In genomic region chr17:47975189-47975814, GRCh38 we compare ENCODE assay signal across 18 cellular contexts. TPM values are rescaled to one million over a fixed set of nuclear protein-coding genes. Genes with fewer than 3 reads are reported as not detected.
"Had no signal": no experiment of that assay in that cellular context is flagged by ENCODE, and none has a peak within 500 bp of the region (broad histone marks: within the 10 kb centered on the region; RNA-seq: fewer than 3 reads in every experiment).

No MANE protein-coding gene starts in this region.

- H3K36me3 ChIP-seq: uterus had no signal

- H3K27ac Mint-ChIP-seq: activated naive CD4-positive, alpha-beta T cell treated with anti-CD3 and anti-CD28 coated beads, Interleukin-2, amount 50 U/mL, for 24 hours; activated T-helper 2 cell treated with anti-CD3 and anti-CD28 coated beads, Interferon-gamma antibody, Interleukin-2, Interleukin-4, amounts not matched to agents 10 μg/mL and 5 μg/mL and 100 μg/mL, durations not matched to agents 14 hours and 24 hours and 36 hours; dendritic cell treated with granulocyte-macrophage colony-stimulating factor and Interleukin-4, amounts not matched to agents 40 ng/mL and 50 ng/mL, for 4 days; effector memory CD8-positive, alpha-beta T cell; naive B cell; T-helper 2 cell treated with Interferon-gamma antibody and Interleukin-4, amounts not matched to agents 5 μg/mL and 100 μg/mL, for 36 hours had no signal

- H3K27ac ChIP-seq: brain microvascular endothelial cell, neutrophil, skin epidermis, tibial artery, uterus had no signal

- H3K27me3 Mint-ChIP-seq: activated CD4-positive, alpha-beta memory T cell treated with anti-CD3 and anti-CD28 coated beads, Interleukin-2, amount 10 ng/mL, durations not matched to agents 7 days and 5 days; activated naive CD4-positive, alpha-beta T cell treated with anti-CD3 and anti-CD28 coated beads, Interleukin-2, amount 50 U/mL, for 24 hours; dendritic cell treated with granulocyte-macrophage colony-stimulating factor and Interleukin-4, amounts not matched to agents 40 ng/mL and 50 ng/mL, for 4 days; effector memory CD8-positive, alpha-beta T cell; naive B cell had no signal

- ATAC-seq: effector memory CD8-positive, alpha-beta T cell; left colon had no signal

- H3K9me3 Mint-ChIP-seq: activated CD4-positive, alpha-beta memory T cell treated with anti-CD3 and anti-CD28 coated beads, Interleukin-2, amount 10 ng/mL, durations not matched to agents 7 days and 5 days; activated naive CD4-positive, alpha-beta T cell treated with anti-CD3 and anti-CD28 coated beads, Interleukin-2, amount 50 U/mL, for 24 hours; activated T-helper 2 cell treated with anti-CD3 and anti-CD28 coated beads, Interferon-gamma antibody, Interleukin-2, Interleukin-4, amounts not matched to agents 10 μg/mL and 5 μg/mL and 100 μg/mL, durations not matched to agents 14 hours and 24 hours and 36 hours; dendritic cell treated with granulocyte-macrophage colony-stimulating factor and Interleukin-4, amounts not matched to agents 40 ng/mL and 50 ng/mL, for 4 days; effector memory CD8-positive, alpha-beta T cell; naive B cell; T-helper 2 cell treated with Interferon-gamma antibody and Interleukin-4, amounts not matched to agents 5 μg/mL and 100 μg/mL, for 36 hours had no signal

- DNase-seq: activated CD4-positive, alpha-beta memory T cell treated with anti-CD3 and anti-CD28 coated beads, Interleukin-2, amount 10 ng/mL, durations not matched to agents 7 days and 5 days; activated CD4-positive, alpha-beta T cell treated with anti-CD3 and anti-CD28 coated beads for 1 hour; amniotic stem cell; brain microvascular endothelial cell; effector memory CD8-positive, alpha-beta T cell; left colon; naive B cell; retina; stimulated activated CD4-positive, alpha-beta T cell treated with anti-CD3 and anti-CD28 coated beads, Interleukin-4, amount 100 ng/mL, for 4 hours; tibial artery; uterus had no signal

- H3K4me1 ChIP-seq: uterus had no signal

- H3K9me3 ChIP-seq: neutrophil, tibial artery, uterus had no signal

- H3K27me3 ChIP-seq: brain microvascular endothelial cell, neutrophil, tibial artery, uterus had no signal

- H3K4me3 Mint-ChIP-seq: activated CD4-positive, alpha-beta memory T cell treated with anti-CD3 and anti-CD28 coated beads, Interleukin-2, amount 10 ng/mL, durations not matched to agents 7 days and 5 days; activated naive CD4-positive, alpha-beta T cell treated with anti-CD3 and anti-CD28 coated beads, Interleukin-2, amount 50 U/mL, for 24 hours; dendritic cell treated with granulocyte-macrophage colony-stimulating factor and Interleukin-4, amounts not matched to agents 40 ng/mL and 50 ng/mL, for 4 days; effector memory CD8-positive, alpha-beta T cell; T-helper 2 cell treated with Interferon-gamma antibody and Interleukin-4, amounts not matched to agents 5 μg/mL and 100 μg/mL, for 36 hours had no signal

- H3K4me3 ChIP-seq: lung, skin epidermis, tibial artery, uterus had no signal

RNA-seq across cellular contexts. Expression of gene PRR15L, which starts 17.6 kb away (rescaled TPM):
- total RNA-seq: activated CD4-positive, alpha-beta memory T cell treated with anti-CD3 and anti-CD28 coated beads, Interleukin-2, amount 10 ng/mL, durations not matched to agents 7 days and 5 days; activated T-helper 2 cell treated with anti-CD3 and anti-CD28 coated beads, Interferon-gamma antibody, Interleukin-2, Interleukin-4, amounts not matched to agents 10 μg/mL and 5 μg/mL and 100 μg/mL, durations not matched to agents 14 hours and 24 hours and 36 hours had no signal
